Comparison of ENCODE assay signal across 1 cellular context in the genomic region with DNA sequence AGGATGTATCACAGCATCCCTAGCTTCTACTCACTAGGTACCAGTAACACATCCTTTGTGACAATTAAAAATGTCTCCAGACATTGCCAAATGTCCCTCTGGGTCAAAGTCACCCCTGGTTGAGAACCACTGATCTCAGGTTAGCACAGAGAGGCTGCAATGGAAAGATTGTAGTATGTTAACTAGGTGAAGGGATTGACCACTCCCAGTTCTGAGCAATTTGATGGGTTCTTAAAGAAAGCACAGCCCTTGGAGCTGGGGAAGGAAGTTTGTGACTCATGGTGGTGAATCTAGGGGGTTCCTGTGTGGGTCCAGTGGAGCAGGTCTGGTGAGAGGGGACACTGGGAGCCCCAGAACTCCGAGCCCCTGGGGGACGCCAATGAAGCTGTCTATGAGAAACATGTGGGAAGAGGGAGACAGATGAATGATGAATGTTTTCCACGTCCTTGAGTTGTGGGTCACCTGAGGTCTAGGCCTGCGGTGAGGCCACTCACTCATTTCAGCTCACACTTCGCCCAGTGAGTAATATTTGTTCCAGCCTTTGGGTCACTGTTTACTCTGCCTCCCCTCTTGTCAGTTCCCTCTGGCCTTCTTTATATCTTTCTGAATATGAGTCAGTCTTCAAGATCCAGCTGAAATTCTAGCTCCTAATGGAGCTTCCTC.
A peak's percentile ranks its signal among the peaks of the same experiment; 100 is the strongest.
TF ChIP-seq lines count a peak whose summit lies in the region.

No MANE protein-coding gene starts in this region.

TF ChIP-seq in K562, 482 proteins besides CTCF, POLR2A, EP300 and RAD21 (continued from another document and continues in another):
- TF ChIP-seq, protein P1, sequence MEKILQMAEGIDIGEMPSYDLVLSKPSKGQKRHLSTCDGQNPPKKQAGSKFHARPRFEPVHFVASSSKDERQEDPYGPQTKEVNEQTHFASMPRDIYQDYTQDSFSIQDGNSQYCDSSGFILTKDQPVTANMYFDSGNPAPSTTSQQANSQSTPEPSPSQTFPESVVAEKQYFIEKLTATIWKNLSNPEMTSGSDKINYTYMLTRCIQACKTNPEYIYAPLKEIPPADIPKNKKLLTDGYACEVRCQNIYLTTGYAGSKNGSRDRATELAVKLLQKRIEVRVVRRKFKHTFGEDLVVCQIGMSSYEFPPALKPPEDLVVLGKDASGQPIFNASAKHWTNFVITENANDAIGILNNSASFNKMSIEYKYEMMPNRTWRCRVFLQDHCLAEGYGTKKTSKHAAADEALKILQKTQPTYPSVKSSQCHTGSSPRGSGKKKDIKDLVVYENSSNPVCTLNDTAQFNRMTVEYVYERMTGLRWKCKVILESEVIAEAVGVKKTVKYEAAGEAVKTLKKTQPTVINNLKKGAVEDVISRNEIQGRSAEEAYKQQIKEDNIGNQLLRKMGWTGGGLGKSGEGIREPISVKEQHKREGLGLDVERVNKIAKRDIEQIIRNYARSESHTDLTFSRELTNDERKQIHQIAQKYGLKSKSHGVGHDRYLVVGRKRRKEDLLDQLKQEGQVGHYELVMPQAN (IDR thresholded peaks at IDR 0.05; ENCODE audit: borderline replicate concordance) = no peak
- TF ChIP-seq SRSF1 (IDR thresholded peaks at IDR 0.05; ENCODE audit: low read depth, low read length) (no peak), BRD4 (IDR thresholded peaks at IDR 0.05) (no peak), ZNF79 (CRISPR knock-in tag; IDR thresholded peaks at IDR 0.05; ENCODE audit: low read depth) (no peak), ZNF124 (CRISPR knock-in tag; IDR thresholded peaks at IDR 0.05) (no peak), BRF1 (IDR thresholded peaks at IDR 0.05; ENCODE audit: borderline replicate concordance, extremely low read depth, insufficient read length) (no peak), EZH2 (IDR thresholded peaks at IDR 0.05; ENCODE audit: borderline replicate concordance, low read depth, low read length) (no peak), NFATC3 (IDR thresholded peaks at IDR 0.05) (no peak), ZNF316 (IDR thresholded peaks at IDR 0.05) (no peak), PHB (CRISPR knock-in tag; IDR thresholded peaks at IDR 0.05) (no peak), ETV6 (IDR thresholded peaks at IDR 0.05; ENCODE audit: borderline replicate concordance in 1 of 2, low read depth in 2 of 2, low read length in 1 of 2) (no peak), ETV6 (CRISPR knock-in tag; IDR thresholded peaks at IDR 0.05; ENCODE audit: borderline replicate concordance) (no peak), PYGO2 (tag; IDR thresholded peaks at IDR 0.05) (no peak), ESRRA (IDR thresholded peaks at IDR 0.05; ENCODE audit: borderline replicate concordance, low read depth) (peak; percentile 70; the same call in 1 of the 2 replicates), NFE2 (IDR thresholded peaks at IDR 0.05; ENCODE audit: low read depth) (no peak), ZNF197 (CRISPR knock-in tag; IDR thresholded peaks at IDR 0.05; ENCODE audit: low read depth) (no peak), SAFB2 (IDR thresholded peaks at IDR 0.05; ENCODE audit: borderline replicate concordance, low read depth, low read length, severe bottlenecking) (no peak), TEAD4 (IDR thresholded peaks at IDR 0.05; ENCODE audit: low read length) (no peak), TEAD4 (CRISPR knock-in tag; IDR thresholded peaks at IDR 0.05; ENCODE audit: borderline replicate concordance) (no peak), PHF21A (IDR thresholded peaks at IDR 0.05; ENCODE audit: borderline replicate concordance, low read depth) (no peak), ZNF311 (CRISPR knock-in tag; IDR thresholded peaks at IDR 0.05) (no peak), ZKSCAN1 (IDR thresholded peaks at IDR 0.05; ENCODE audit: low read depth, low read length) (no peak), CCAR2 (IDR thresholded peaks at IDR 0.05; ENCODE audit: low read depth, low read length) (no peak), POLR2H (tag; IDR thresholded peaks at IDR 0.05; ENCODE audit: low read depth) (no peak), NBN (IDR thresholded peaks at IDR 0.05; ENCODE audit: low read depth) (no peak), MCM7 (IDR thresholded peaks at IDR 0.05) (no peak)
- TF ChIP-seq, protein P2, sequence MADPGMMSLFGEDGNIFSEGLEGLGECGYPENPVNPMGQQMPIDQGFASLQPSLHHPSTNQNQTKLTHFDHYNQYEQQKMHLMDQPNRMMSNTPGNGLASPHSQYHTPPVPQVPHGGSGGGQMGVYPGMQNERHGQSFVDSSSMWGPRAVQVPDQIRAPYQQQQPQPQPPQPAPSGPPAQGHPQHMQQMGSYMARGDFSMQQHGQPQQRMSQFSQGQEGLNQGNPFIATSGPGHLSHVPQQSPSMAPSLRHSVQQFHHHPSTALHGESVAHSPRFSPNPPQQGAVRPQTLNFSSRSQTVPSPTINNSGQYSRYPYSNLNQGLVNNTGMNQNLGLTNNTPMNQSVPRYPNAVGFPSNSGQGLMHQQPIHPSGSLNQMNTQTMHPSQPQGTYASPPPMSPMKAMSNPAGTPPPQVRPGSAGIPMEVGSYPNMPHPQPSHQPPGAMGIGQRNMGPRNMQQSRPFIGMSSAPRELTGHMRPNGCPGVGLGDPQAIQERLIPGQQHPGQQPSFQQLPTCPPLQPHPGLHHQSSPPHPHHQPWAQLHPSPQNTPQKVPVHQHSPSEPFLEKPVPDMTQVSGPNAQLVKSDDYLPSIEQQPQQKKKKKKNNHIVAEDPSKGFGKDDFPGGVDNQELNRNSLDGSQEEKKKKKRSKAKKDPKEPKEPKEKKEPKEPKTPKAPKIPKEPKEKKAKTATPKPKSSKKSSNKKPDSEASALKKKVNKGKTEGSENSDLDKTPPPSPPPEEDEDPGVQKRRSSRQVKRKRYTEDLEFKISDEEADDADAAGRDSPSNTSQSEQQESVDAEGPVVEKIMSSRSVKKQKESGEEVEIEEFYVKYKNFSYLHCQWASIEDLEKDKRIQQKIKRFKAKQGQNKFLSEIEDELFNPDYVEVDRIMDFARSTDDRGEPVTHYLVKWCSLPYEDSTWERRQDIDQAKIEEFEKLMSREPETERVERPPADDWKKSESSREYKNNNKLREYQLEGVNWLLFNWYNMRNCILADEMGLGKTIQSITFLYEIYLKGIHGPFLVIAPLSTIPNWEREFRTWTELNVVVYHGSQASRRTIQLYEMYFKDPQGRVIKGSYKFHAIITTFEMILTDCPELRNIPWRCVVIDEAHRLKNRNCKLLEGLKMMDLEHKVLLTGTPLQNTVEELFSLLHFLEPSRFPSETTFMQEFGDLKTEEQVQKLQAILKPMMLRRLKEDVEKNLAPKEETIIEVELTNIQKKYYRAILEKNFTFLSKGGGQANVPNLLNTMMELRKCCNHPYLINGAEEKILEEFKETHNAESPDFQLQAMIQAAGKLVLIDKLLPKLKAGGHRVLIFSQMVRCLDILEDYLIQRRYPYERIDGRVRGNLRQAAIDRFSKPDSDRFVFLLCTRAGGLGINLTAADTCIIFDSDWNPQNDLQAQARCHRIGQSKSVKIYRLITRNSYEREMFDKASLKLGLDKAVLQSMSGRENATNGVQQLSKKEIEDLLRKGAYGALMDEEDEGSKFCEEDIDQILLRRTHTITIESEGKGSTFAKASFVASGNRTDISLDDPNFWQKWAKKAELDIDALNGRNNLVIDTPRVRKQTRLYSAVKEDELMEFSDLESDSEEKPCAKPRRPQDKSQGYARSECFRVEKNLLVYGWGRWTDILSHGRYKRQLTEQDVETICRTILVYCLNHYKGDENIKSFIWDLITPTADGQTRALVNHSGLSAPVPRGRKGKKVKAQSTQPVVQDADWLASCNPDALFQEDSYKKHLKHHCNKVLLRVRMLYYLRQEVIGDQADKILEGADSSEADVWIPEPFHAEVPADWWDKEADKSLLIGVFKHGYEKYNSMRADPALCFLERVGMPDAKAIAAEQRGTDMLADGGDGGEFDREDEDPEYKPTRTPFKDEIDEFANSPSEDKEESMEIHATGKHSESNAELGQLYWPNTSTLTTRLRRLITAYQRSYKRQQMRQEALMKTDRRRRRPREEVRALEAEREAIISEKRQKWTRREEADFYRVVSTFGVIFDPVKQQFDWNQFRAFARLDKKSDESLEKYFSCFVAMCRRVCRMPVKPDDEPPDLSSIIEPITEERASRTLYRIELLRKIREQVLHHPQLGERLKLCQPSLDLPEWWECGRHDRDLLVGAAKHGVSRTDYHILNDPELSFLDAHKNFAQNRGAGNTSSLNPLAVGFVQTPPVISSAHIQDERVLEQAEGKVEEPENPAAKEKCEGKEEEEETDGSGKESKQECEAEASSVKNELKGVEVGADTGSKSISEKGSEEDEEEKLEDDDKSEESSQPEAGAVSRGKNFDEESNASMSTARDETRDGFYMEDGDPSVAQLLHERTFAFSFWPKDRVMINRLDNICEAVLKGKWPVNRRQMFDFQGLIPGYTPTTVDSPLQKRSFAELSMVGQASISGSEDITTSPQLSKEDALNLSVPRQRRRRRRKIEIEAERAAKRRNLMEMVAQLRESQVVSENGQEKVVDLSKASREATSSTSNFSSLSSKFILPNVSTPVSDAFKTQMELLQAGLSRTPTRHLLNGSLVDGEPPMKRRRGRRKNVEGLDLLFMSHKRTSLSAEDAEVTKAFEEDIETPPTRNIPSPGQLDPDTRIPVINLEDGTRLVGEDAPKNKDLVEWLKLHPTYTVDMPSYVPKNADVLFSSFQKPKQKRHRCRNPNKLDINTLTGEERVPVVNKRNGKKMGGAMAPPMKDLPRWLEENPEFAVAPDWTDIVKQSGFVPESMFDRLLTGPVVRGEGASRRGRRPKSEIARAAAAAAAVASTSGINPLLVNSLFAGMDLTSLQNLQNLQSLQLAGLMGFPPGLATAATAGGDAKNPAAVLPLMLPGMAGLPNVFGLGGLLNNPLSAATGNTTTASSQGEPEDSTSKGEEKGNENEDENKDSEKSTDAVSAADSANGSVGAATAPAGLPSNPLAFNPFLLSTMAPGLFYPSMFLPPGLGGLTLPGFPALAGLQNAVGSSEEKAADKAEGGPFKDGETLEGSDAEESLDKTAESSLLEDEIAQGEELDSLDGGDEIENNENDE (IDR thresholded peaks at IDR 0.05; ENCODE audit: low read depth, low read length) = no peak
- TF ChIP-seq, protein P3, sequence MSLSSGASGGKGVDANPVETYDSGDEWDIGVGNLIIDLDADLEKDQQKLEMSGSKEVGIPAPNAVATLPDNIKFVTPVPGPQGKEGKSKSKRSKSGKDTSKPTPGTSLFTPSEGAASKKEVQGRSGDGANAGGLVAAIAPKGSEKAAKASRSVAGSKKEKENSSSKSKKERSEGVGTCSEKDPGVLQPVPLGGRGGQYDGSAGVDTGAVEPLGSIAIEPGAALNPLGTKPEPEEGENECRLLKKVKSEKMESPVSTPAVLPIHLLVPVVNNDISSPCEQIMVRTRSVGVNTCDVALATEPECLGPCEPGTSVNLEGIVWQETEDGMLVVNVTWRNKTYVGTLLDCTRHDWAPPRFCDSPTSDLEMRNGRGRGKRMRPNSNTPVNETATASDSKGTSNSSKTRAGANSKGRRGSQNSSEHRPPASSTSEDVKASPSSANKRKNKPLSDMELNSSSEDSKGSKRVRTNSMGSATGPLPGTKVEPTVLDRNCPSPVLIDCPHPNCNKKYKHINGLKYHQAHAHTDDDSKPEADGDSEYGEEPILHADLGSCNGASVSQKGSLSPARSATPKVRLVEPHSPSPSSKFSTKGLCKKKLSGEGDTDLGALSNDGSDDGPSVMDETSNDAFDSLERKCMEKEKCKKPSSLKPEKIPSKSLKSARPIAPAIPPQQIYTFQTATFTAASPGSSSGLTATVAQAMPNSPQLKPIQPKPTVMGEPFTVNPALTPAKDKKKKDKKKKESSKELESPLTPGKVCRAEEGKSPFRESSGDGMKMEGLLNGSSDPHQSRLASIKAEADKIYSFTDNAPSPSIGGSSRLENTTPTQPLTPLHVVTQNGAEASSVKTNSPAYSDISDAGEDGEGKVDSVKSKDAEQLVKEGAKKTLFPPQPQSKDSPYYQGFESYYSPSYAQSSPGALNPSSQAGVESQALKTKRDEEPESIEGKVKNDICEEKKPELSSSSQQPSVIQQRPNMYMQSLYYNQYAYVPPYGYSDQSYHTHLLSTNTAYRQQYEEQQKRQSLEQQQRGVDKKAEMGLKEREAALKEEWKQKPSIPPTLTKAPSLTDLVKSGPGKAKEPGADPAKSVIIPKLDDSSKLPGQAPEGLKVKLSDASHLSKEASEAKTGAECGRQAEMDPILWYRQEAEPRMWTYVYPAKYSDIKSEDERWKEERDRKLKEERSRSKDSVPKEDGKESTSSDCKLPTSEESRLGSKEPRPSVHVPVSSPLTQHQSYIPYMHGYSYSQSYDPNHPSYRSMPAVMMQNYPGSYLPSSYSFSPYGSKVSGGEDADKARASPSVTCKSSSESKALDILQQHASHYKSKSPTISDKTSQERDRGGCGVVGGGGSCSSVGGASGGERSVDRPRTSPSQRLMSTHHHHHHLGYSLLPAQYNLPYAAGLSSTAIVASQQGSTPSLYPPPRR (CRISPR knock-in tag; IDR thresholded peaks at IDR 0.05; ENCODE audit: borderline replicate concordance) = no peak
- TF ChIP-seq, protein P4, sequence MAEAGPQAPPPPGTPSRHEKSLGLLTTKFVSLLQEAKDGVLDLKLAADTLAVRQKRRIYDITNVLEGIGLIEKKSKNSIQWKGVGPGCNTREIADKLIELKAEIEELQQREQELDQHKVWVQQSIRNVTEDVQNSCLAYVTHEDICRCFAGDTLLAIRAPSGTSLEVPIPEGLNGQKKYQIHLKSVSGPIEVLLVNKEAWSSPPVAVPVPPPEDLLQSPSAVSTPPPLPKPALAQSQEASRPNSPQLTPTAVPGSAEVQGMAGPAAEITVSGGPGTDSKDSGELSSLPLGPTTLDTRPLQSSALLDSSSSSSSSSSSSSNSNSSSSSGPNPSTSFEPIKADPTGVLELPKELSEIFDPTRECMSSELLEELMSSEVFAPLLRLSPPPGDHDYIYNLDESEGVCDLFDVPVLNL (CRISPR knock-in tag; IDR thresholded peaks at IDR 0.05; ENCODE audit: low read depth) = no peak
- TF ChIP-seq, protein P5, sequence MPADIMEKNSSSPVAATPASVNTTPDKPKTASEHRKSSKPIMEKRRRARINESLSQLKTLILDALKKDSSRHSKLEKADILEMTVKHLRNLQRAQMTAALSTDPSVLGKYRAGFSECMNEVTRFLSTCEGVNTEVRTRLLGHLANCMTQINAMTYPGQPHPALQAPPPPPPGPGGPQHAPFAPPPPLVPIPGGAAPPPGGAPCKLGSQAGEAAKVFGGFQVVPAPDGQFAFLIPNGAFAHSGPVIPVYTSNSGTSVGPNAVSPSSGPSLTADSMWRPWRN (IDR thresholded peaks at IDR 0.05; ENCODE audit: low read depth) = no peak
- TF ChIP-seq, protein P6, sequence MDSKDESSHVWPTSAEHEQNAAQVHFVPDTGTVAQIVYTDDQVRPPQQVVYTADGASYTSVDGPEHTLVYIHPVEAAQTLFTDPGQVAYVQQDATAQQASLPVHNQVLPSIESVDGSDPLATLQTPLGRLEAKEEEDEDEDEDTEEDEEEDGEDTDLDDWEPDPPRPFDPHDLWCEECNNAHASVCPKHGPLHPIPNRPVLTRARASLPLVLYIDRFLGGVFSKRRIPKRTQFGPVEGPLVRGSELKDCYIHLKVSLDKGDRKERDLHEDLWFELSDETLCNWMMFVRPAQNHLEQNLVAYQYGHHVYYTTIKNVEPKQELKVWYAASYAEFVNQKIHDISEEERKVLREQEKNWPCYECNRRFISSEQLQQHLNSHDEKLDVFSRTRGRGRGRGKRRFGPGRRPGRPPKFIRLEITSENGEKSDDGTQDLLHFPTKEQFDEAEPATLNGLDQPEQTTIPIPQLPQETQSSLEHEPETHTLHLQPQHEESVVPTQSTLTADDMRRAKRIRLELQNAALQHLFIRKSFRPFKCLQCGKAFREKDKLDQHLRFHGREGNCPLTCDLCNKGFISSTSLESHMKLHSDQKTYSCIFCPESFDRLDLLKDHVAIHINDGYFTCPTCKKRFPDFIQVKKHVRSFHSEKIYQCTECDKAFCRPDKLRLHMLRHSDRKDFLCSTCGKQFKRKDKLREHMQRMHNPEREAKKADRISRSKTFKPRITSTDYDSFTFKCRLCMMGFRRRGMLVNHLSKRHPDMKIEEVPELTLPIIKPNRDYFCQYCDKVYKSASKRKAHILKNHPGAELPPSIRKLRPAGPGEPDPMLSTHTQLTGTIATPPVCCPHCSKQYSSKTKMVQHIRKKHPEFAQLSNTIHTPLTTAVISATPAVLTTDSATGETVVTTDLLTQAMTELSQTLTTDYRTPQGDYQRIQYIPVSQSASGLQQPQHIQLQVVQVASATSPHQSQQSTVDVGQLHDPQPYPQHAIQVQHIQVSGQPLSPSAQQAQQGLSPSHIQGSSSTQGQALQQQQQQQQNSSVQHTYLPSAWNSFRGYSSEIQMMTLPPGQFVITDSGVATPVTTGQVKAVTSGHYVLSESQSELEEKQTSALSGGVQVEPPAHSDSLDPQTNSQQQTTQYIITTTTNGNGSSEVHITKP (IDR thresholded peaks at IDR 0.05; ENCODE audit: partially characterized antibody) = no peak
